In the genomic region with DNA sequence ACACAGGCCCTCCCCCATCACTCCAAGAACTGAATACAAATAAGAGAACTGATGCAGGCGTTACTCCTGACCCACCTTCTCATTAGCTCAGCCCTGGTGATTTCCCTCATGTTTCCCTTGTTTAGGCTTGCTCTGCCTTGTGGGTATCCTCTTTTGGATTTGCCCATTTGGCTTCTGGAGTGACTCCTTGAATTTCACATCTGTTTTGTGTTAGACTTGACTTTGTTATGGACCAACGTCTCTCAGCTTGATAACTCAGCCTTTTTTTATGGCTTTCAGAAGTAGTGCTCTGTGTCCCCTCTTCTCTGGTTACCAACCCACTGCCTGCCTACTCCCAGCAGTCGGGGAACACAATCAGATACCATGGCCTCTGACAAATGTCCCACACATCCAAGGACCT, we compare ENCODE assay signal across 30 cellular contexts.
"Had no signal": no experiment of that assay in that cellular context is flagged by ENCODE, and none has a peak within 500 bp of the region (broad histone marks: within the 10 kb centered on the region; RNA-seq: fewer than 3 reads in every experiment).

No MANE protein-coding gene starts in this region.

- H3K4me3 Mint-ChIP-seq: activated CD4-positive, alpha-beta memory T cell treated with anti-CD3 and anti-CD28 coated beads for 36 hours; activated CD4-positive, alpha-beta T cell treated with anti-CD3 and anti-CD28 coated beads, Interleukin-2, amount 10 ng/mL, durations not matched to agents 24 days and 14 days; activated naive CD4-positive, alpha-beta T cell treated with anti-CD3 and anti-CD28 coated beads for 36 hours; activated naive CD8-positive, alpha-beta T cell treated with anti-CD3 and anti-CD28 coated beads for 36 hours; activated T-helper 1 cell treated with anti-CD3 and anti-CD28 coated beads, Interleukin-12 subunit alpha, Interleukin-12 subunit beta, Interleukin-2, Interleukin-4 antibody, amounts not matched to agents 30 ng/mL and 10 ng/mL and 1 ng/mL, durations not matched to agents 14 hours and 24 hours and 36 hours; brain; effector memory CD8-positive, alpha-beta T cell; naive thymus-derived CD4-positive, alpha-beta T cell; neural crest cell; stimulated activated memory B cell treated with anti-CD40 and anti-IgM and Interleukin-4, amounts not matched to agents 10 μg/mL and 1 μg/mL and 100 μg/mL, for 72 hours; T-helper 1 cell treated with Interleukin-12 subunit alpha and Interleukin-12 subunit beta and Interleukin-4 antibody, amounts not matched to agents 30 μg/mL and 1 μg/mL, for 36 hours had no signal

- H3K27ac Mint-ChIP-seq: activated CD4-positive, alpha-beta memory T cell treated with anti-CD3 and anti-CD28 coated beads for 36 hours; activated CD4-positive, alpha-beta T cell treated with anti-CD3 and anti-CD28 coated beads, Interleukin-2, amount 10 ng/mL, durations not matched to agents 24 days and 14 days; activated naive CD4-positive, alpha-beta T cell treated with anti-CD3 and anti-CD28 coated beads for 36 hours; activated naive CD8-positive, alpha-beta T cell treated with anti-CD3 and anti-CD28 coated beads for 36 hours; activated T-helper 1 cell treated with anti-CD3 and anti-CD28 coated beads, Interleukin-12 subunit alpha, Interleukin-12 subunit beta, Interleukin-2, Interleukin-4 antibody, amounts not matched to agents 30 ng/mL and 10 ng/mL and 1 ng/mL, durations not matched to agents 14 hours and 24 hours and 36 hours; brain; effector memory CD8-positive, alpha-beta T cell; naive thymus-derived CD4-positive, alpha-beta T cell; stimulated activated memory B cell treated with anti-CD40 and anti-IgM and Interleukin-4, amounts not matched to agents 10 μg/mL and 1 μg/mL and 100 μg/mL, for 72 hours; T-helper 1 cell treated with Interleukin-12 subunit alpha and Interleukin-12 subunit beta and Interleukin-4 antibody, amounts not matched to agents 30 μg/mL and 1 μg/mL, for 36 hours had no signal

- DNase-seq: activated CD4-positive, alpha-beta memory T cell treated with anti-CD3 and anti-CD28 coated beads for 36 hours; activated CD8-positive, alpha-beta memory T cell treated with anti-CD3 and anti-CD28 coated beads, Interleukin-2, amount 50 U/mL, for 4 hours; activated effector memory CD4-positive, alpha-beta T cell treated with anti-CD3 and anti-CD28 coated beads, Interleukin-2, amount 50 U/mL, for 16 hours; activated naive CD4-positive, alpha-beta T cell treated with anti-CD3 and anti-CD28 coated beads for 36 hours; activated naive CD8-positive, alpha-beta T cell treated with anti-CD3 and anti-CD28 coated beads for 36 hours; activated T-cell treated with anti-CD3 and anti-CD28 coated beads, Interleukin-2, amount 50 U/mL, for 1 hour; cortex of kidney; effector memory CD8-positive, alpha-beta T cell; head of caudate nucleus; hippocampal formation; left cardiac atrium; midbrain; naive thymus-derived CD4-positive, alpha-beta T cell; occipital lobe; psoas muscle; sigmoid colon; small intestine; stimulated activated CD4-positive, alpha-beta T cell treated with anti-CD3 and anti-CD28 coated beads, Interleukin-1b, Interleukin-23, amount 100 ng/mL, for 48 hours; stimulated activated CD4-positive, alpha-beta T cell treated with anti-CD3 and anti-CD28 coated beads, Interleukin-4, amount 100 ng/mL, for 4 hours; stimulated activated CD8-positive, alpha-beta memory T cell treated with anti-CD3 and anti-CD28 coated beads, Interleukin-4, amount 100 ng/mL, for 48 hours; stomach; T-helper 9 cell; tibial artery had no signal

- ATAC-seq: effector memory CD8-positive, alpha-beta T cell; gastroesophageal sphincter; left cardiac atrium; naive thymus-derived CD4-positive, alpha-beta T cell; psoas muscle; stimulated activated memory B cell treated with anti-CD40 and anti-IgM and Interleukin-4, amounts not matched to agents 10 μg/mL and 1 μg/mL and 100 μg/mL, for 72 hours had no signal

- H3K27me3 Mint-ChIP-seq: activated CD4-positive, alpha-beta memory T cell treated with anti-CD3 and anti-CD28 coated beads for 36 hours; activated CD4-positive, alpha-beta T cell treated with anti-CD3 and anti-CD28 coated beads, Interleukin-2, amount 10 ng/mL, durations not matched to agents 24 days and 14 days; activated naive CD8-positive, alpha-beta T cell treated with anti-CD3 and anti-CD28 coated beads for 36 hours; effector memory CD8-positive, alpha-beta T cell; stimulated activated memory B cell treated with anti-CD40 and anti-IgM and Interleukin-4, amounts not matched to agents 10 μg/mL and 1 μg/mL and 100 μg/mL, for 72 hours had no signal

- H3K4me1 Mint-ChIP-seq: activated CD4-positive, alpha-beta T cell treated with anti-CD3 and anti-CD28 coated beads, Interleukin-2, amount 10 ng/mL, durations not matched to agents 24 days and 14 days; activated naive CD8-positive, alpha-beta T cell treated with anti-CD3 and anti-CD28 coated beads for 36 hours; brain; stimulated activated memory B cell treated with anti-CD40 and anti-IgM and Interleukin-4, amounts not matched to agents 10 μg/mL and 1 μg/mL and 100 μg/mL, for 72 hours had no signal
